Comparison of ENCODE assay signal across 12 cellular contexts in genomic region chr11:73716153-73717056, GRCh38. TPM values are rescaled to one million over a fixed set of nuclear protein-coding genes. Genes with fewer than 3 reads are reported as not detected.
DNase-seq lines count a peak whose midpoint lies in the region; ATAC-seq, FAIRE-seq and TF ChIP-seq lines count a peak whose summit lies in the region.
"Had no signal": no experiment of that assay in that cellular context is flagged by ENCODE, and none has a peak within 500 bp of the region (broad histone marks: within the 10 kb centered on the region; RNA-seq: fewer than 3 reads in every experiment).

No MANE protein-coding gene starts in this region.

- peak overlapping the region in 2 of 3 donors; percentile 5 to 46 for H3K27ac Mint-ChIP-seq in CD4-positive, CD25-positive, alpha-beta regulatory T cell
- H3K27ac Mint-ChIP-seq in T-helper 17 cell = peak overlapping the region; percentile 53
- H3K27ac Mint-ChIP-seq: activated naive CD8-positive, alpha-beta T cell had no signal

- POLR2A ChIA-PET in HEK293 (lab: Yijun Ruan, JAX) = no interaction called here

- H3K4me1 ChIP-seq in CD4-positive, CD25-positive, alpha-beta regulatory T cell (ENCODE audit: control insufficient read depth, insufficient read depth, low read length, poor library complexity, severe bottlenecking) = no peaks in the 10 kb centered on the region
- H3K4me1 ChIP-seq in HEK293 (ENCODE audit: control insufficient read depth, insufficient read depth, low read length) (peaks cover 5% of the 10 kb centered on the region), keratinocyte (ENCODE audit: control insufficient read depth, extremely low read depth, insufficient read depth, low read length) (no peaks in the 10 kb centered on the region)

- H3K9me3 Mint-ChIP-seq in CD4-positive, CD25-positive, alpha-beta regulatory T cell = no peaks in the 10 kb centered on the region

- H3K9me3 ChIP-seq in CD4-positive, CD25-positive, alpha-beta regulatory T cell (ENCODE audit: control insufficient read depth in 2 of 2, low read length in 2 of 2) = no peaks in the 10 kb centered on the region
- H3K9me3 ChIP-seq in HEK293 (ENCODE audit: control insufficient read depth, insufficient read depth, low read depth, low read length) = no peaks in the 10 kb centered on the region
- no peaks in the 10 kb centered on the region for H3K9me3 ChIP-seq in T-helper 17 cell (ENCODE audit: control insufficient read depth, low read length, poor library complexity, severe bottlenecking)
- H3K9me3 ChIP-seq in keratinocyte (ENCODE audit: control insufficient read depth, low read depth, low read length) = no peaks in the 10 kb centered on the region

- no peak for ATAC-seq in CD4-positive, CD25-positive, alpha-beta regulatory T cell (ENCODE audit: low read depth in 2 of 2)
- ATAC-seq in T-helper 17 cell = peak; percentile 41
- ATAC-seq in GM21825 (IDR thresholded peaks at IDR 0.05; ENCODE audit: unreplicated experiment) = no peak
- ATAC-seq: esophagus mucosa, sciatic nerve had no signal

- H4K20me1 ChIP-seq in keratinocyte (ENCODE audit: control insufficient read depth, extremely low read depth, insufficient read depth, low read length) = no peaks in the 10 kb centered on the region

- dilution Hi-C loops in keratinocyte (cut with MboI; ENCODE audit: extremely low pct_ligation_motif_present, low sequenced_read_pairs) = no loop called here

- peak in 1 of 3 donors; percentile 37 for DNase-seq in CD4-positive, CD25-positive, alpha-beta regulatory T cell
- DNase-seq in T-helper 17 cell = no peak
- no peak for DNase-seq in keratinocyte (ENCODE audit: low read depth, low spot score)
- no peak for DNase-seq in SHP77 (lab: John Stamatoyannopoulos, UW)
- DNase-seq in DMS153 (lab: John Stamatoyannopoulos, UW) = no peak
- DNase-seq in AG20443 (ENCODE audit: low spot score) = no peak
- DNase-seq: NCI-H510A treated with DMSO at 0.1 percent for 48 hours had no signal

- no peak overlapping the region for H3K27ac ChIP-seq in CD4-positive, CD25-positive, alpha-beta regulatory T cell (ENCODE audit: insufficient read depth, low read length, poor library complexity, severe bottlenecking)
- H3K27ac ChIP-seq in HEK293 (ENCODE audit: extremely low read depth, low read depth, low read length) (no peak overlapping the region), keratinocyte (ENCODE audit: control insufficient read depth, insufficient read depth, low read length) (no peak overlapping the region)

- H3K36me3 ChIP-seq in CD4-positive, CD25-positive, alpha-beta regulatory T cell (ENCODE audit: control insufficient read depth, insufficient read depth, low read length) = peaks cover 29% of the 10 kb centered on the region
- H3K36me3 ChIP-seq in HEK293 (ENCODE audit: control insufficient read depth in 2 of 2, insufficient read depth in 1 of 2, low read length in 2 of 2) = peaks cover 0 to 14% of the 10 kb centered on the region in 2 experiments; a peak in 2 of 3 replicates
- H3K36me3 ChIP-seq in keratinocyte (ENCODE audit: control insufficient read depth in 2 of 2, extremely low read depth in 1 of 2, insufficient read depth in 2 of 2, low read length in 2 of 2) = peaks cover 5 to 10% of the 10 kb centered on the region in 2 experiments

- no peak overlapping the region for H3K9ac ChIP-seq in keratinocyte (ENCODE audit: control insufficient read depth, extremely low read depth, insufficient read depth, low read length)

- H3K79me2 ChIP-seq in keratinocyte (ENCODE audit: control insufficient read depth, insufficient read depth, low read length) = peaks cover 4% of the 10 kb centered on the region

- CTCF ChIA-PET in HEK293 (lab: Yijun Ruan, JAX) = interaction anchor here (0.6 to 1.1 kb wide), 3 partner anchors 9 to 943 kb away, joined by 3 to 7 read pairs (median 4); no protein-coding TSS in a partner anchor

- H3K4me1 Mint-ChIP-seq in CD4-positive, CD25-positive, alpha-beta regulatory T cell = peaks cover 8 to 26% (median 18%) of the 10 kb centered on the region in 4 donors
- peaks cover 6% of the 10 kb centered on the region for H3K4me1 Mint-ChIP-seq in T-helper 17 cell

- H3K9me1 ChIP-seq in keratinocyte (ENCODE audit: control insufficient read depth, extremely low read depth, insufficient read depth, low read length) = no peaks in the 10 kb centered on the region

- no peak overlapping the region for H3K4me3 Mint-ChIP-seq in CD4-positive, CD25-positive, alpha-beta regulatory T cell
- H3K4me3 Mint-ChIP-seq in T-helper 17 cell = no peak overlapping the region
- H3K4me3 Mint-ChIP-seq: activated naive CD8-positive, alpha-beta T cell had no signal

- FAIRE-seq in keratinocyte (lab: Jason Lieb, UNC) = peak; percentile 26

- no peak overlapping the region for H3K4me2 ChIP-seq in keratinocyte (ENCODE audit: control insufficient read depth, extremely low read depth, insufficient read depth, low read depth, low read length)

- H3K4me3 ChIP-seq in CD4-positive, CD25-positive, alpha-beta regulatory T cell (ENCODE audit: low read depth, low read length) = peak overlapping the region; percentile 14
- H3K4me3 ChIP-seq in HEK293 (ENCODE audit: low read depth, low read length) (no peak overlapping the region), keratinocyte (ENCODE audit: control insufficient read depth in 2 of 3, extremely low read depth in 1 of 3, insufficient read depth in 2 of 3, low read depth in 1 of 3, low read length in 3 of 3) (no peak overlapping the region)

- H3K27me3 Mint-ChIP-seq in CD4-positive, CD25-positive, alpha-beta regulatory T cell = no peaks in the 10 kb centered on the region
- H3K27me3 Mint-ChIP-seq in T-helper 17 cell = no peaks in the 10 kb centered on the region
- H3K27me3 Mint-ChIP-seq: activated naive CD8-positive, alpha-beta T cell had no signal

- peaks cover 26% of the 10 kb centered on the region for H3K36me3 Mint-ChIP-seq in CD4-positive, CD25-positive, alpha-beta regulatory T cell
- H3K36me3 Mint-ChIP-seq in T-helper 17 cell (ENCODE audit: low read depth) = no peaks in the 10 kb centered on the region

- H2AFZ ChIP-seq in keratinocyte (ENCODE audit: control insufficient read depth, low read length) = no peak overlapping the region

- TF ChIP-seq CTCF in HEK293 (tag by site-specific recombination; IDR thresholded peaks at IDR 0.05) = no peak
- no peak for TF ChIP-seq CTCF in keratinocyte (optimal IDR thresholded peaks at IDR 0.05 in 1 of 3, IDR thresholded peaks at IDR 0.05 in 1 of 3, conservative IDR thresholded peaks at IDR 0.05 in 1 of 3; ENCODE audit: extremely low read depth in 1 of 3, insufficient read depth in 2 of 3, low read length in 3 of 3)

- no peaks in the 10 kb centered on the region for H3K27me3 ChIP-seq in CD4-positive, CD25-positive, alpha-beta regulatory T cell (ENCODE audit: control insufficient read depth, insufficient read depth, low read length)
- H3K27me3 ChIP-seq in keratinocyte (ENCODE audit: control insufficient read depth, extremely low read depth, insufficient read depth, low read length) = no peaks in the 10 kb centered on the region

TF ChIP-seq in HEK293, 187 proteins besides CTCF, POLR2A, EP300 and RAD21 (continues in another document):
- TF ChIP-seq ZBTB21 (tag by site-specific recombination; IDR thresholded peaks at IDR 0.05) (peak; percentile 89), ATF2 (tag by site-specific recombination; IDR thresholded peaks at IDR 0.05; ENCODE audit: low read depth) (peak; percentile 51), OVOL3 (tag by site-specific recombination; IDR thresholded peaks at IDR 0.05) (no peak; the same call in 1 of the 2 replicates), ZXDB (tag by site-specific recombination; IDR thresholded peaks at IDR 0.05) (peak; percentile 23; the same call in 1 of the 2 replicates)

RNA-seq across cellular contexts. Expression of gene RAB6A, which starts 44.5 kb away (rescaled TPM):
- total RNA-seq in CD4-positive, CD25-positive, alpha-beta regulatory T cell = 79.0 TPM
- 100 to 1,000 TPM; 108 to 124 (median 120) TPM for polyA plus RNA-seq in CD4-positive, CD25-positive, alpha-beta regulatory T cell
- total RNA-seq in T-helper 17 cell = 10 to 100 TPM; 63.8 to 70.3 TPM
- 99.9 to 143 TPM (median 142 TPM) in 3 replicates for polyA plus RNA-seq in keratinocyte
- 273 TPM for polyA plus RNA-seq in keratinocyte (2011; ENCODE audit: low read depth)
- polyA plus RNA-seq in keratinocyte (2011; cell fraction: cytosol; rRNA removed) = 96.5 and 188 TPM in 2 replicates
- polyA plus RNA-seq in keratinocyte (2011; cell fraction: nucleus; rRNA removed) = 77.1 and 97.8 TPM in 2 replicates
- polyA plus RNA-seq in keratinocyte (2012; ENCODE audit: low replicate concordance) = 84.5 and 124 TPM in 2 replicates
- polyA minus RNA-seq in keratinocyte = 34.8 to 224 TPM (median 102 TPM) in 3 replicates
- polyA minus RNA-seq in keratinocyte (2011; cell fraction: cytosol; rRNA and poly(A)+ RNA removed) = 164 TPM
- polyA minus RNA-seq in keratinocyte (2011; cell fraction: nucleus; rRNA and poly(A)+ RNA removed) = 50.1 and 104 TPM in 2 replicates
